In genomic region chr7:122764020-122764419, GRCh38 we compare ENCODE assay signal across 39 cellular contexts.
"Had no signal": no experiment of that assay in that cellular context is flagged by ENCODE, and none has a peak within 500 bp of the region (broad histone marks: within the 10 kb centered on the region; RNA-seq: fewer than 3 reads in every experiment).

No MANE protein-coding gene starts in this region.

- H3K4me2 ChIP-seq: PC-9 had no signal

- H3K27ac ChIP-seq: ascending aorta, breast epithelium, PC-9, RWPE1, VCaP had no signal

- H3K9me3 ChIP-seq: ascending aorta, breast epithelium had no signal

- H3K4me1 ChIP-seq: ascending aorta, breast epithelium had no signal

- H3K4me3 ChIP-seq: ascending aorta, breast epithelium, PC-9 had no signal

- H3K27me3 ChIP-seq: ascending aorta, breast epithelium had no signal

- H3K36me3 ChIP-seq: ascending aorta, breast epithelium had no signal

- ATAC-seq: activated CD8-positive, alpha-beta memory T cell treated with anti-CD3 and anti-CD28 coated beads, Interleukin-2, amount 10 ng/mL, durations not matched to agents 7 days and 5 days; activated naive CD8-positive, alpha-beta T cell treated with anti-CD3 and anti-CD28 coated beads, Interleukin-2, amount 50 U/mL, for 24 hours; Right ventricle myocardium inferior; SK-N-SH treated with all-trans-retinoic acid at 6 μM for 48 hours; T-cell; T-helper 17 cell had no signal

- DNase-seq: activated B cell treated with CpG ODN at 0.5 μM for 24 hours; activated CD4-positive, alpha-beta memory T cell treated with anti-CD3 and anti-CD28 coated beads, Interleukin-2, amount 10 ng/mL, durations not matched to agents 7 days and 5 days; activated CD4-positive, alpha-beta T cell treated with anti-CD3 and anti-CD28 coated beads for 4 hours; activated CD4-positive, alpha-beta T cell treated with anti-CD3 and anti-CD28 coated beads, Interleukin-2, amount 50 U/mL, for 1 hour; activated CD4-positive, CD25-positive, alpha-beta regulatory T cell treated with anti-CD3 and anti-CD28 coated beads, Interleukin-2, amount 50 U/mL, for 72 hours; activated CD8-positive, alpha-beta memory T cell treated with anti-CD3 and anti-CD28 coated beads for 24 hours; activated CD8-positive, alpha-beta memory T cell treated with anti-CD3 and anti-CD28 coated beads, Interleukin-2, amount 10 ng/mL, durations not matched to agents 7 days and 5 days; activated CD8-positive, alpha-beta memory T cell treated with anti-CD3 and anti-CD28 coated beads, Interleukin-2, amount 50 U/mL, for 48 hours; activated effector memory CD4-positive, alpha-beta T cell treated with Interleukin-2 at 50 U/mL for 16 hours; activated naive CD4-positive, alpha-beta T cell treated with anti-CD3 and anti-CD28 coated beads, Interleukin-2, amount 10 ng/mL, durations not matched to agents 7 days and 5 days; activated naive CD8-positive, alpha-beta T cell treated with anti-CD3 and anti-CD28 coated beads, Interleukin-2, amount 50 U/mL, for 24 hours; activated T-cell treated with anti-CD3 and anti-CD28 coated beads, Interleukin-2, amount 50 U/mL, for 48 hours; amygdala; caudate nucleus; Kasumi-1; KG1; MM.1S; MV-4-11; NCI-H1092; NCI-H1417; NCI-H146; NCI-H187; NCI-H2029 treated with DMSO at 0.1 percent for 48 hours; NCI-H2107; NCI-H2171; NCI-H510A; NCI-H526; NCI-H748 treated with DMSO at 0.1 percent for 48 hours; NK-92 treated with Interleukin-12 subunit alpha and Interleukin-12 subunit beta, amount 100 ng/mL, for 24 hours; PC-9; SIG-M5; T-cell; T-helper 17 cell had no signal

- H2AFZ ChIP-seq: PC-9 had no signal
